In genomic region chr13:107367258-107367657, GRCh38 we compare ENCODE assay signal across 17 cellular contexts.
"Had no signal": no experiment of that assay in that cellular context is flagged by ENCODE, and none has a peak within 500 bp of the region (broad histone marks: within the 10 kb centered on the region; RNA-seq: fewer than 3 reads in every experiment).

No MANE protein-coding gene starts in this region.

- H3K27ac ChIP-seq: colonic mucosa, lower lobe of right lung, spleen, tibial artery, vagina had no signal

- H3K27me3 ChIP-seq: colonic mucosa, spleen, tibial artery, vagina had no signal

- H3K4me1 ChIP-seq: colonic mucosa, lower lobe of right lung, spleen, vagina had no signal

- H3K36me3 ChIP-seq: colonic mucosa, lower lobe of right lung, spleen, tibial artery, vagina had no signal

- DNase-seq: activated CD4-positive, alpha-beta T cell treated with anti-CD3 and anti-CD28 coated beads, Interleukin-2, amount 10 ng/mL, durations not matched to agents 24 days and 14 days; activated naive CD4-positive, alpha-beta T cell treated with anti-CD3 and anti-CD28 coated beads for 36 hours; activated T-cell treated with anti-CD3 and anti-CD28 coated beads for 4 hours; colonic mucosa; effector CD4-positive, alpha-beta T cell; hippocampal formation; left cardiac atrium; lower lobe of right lung; mucosa of descending colon; naive thymus-derived CD8-positive, alpha-beta T cell; spleen; stimulated activated CD4-positive, alpha-beta T cell treated with anti-CD3 and anti-CD28 coated beads, Interleukin-1b, Interleukin-23, amount 100 ng/mL, for 48 hours; tibial artery had no signal

- H3K9me3 ChIP-seq: colonic mucosa, lower lobe of right lung, mucosa of descending colon, spleen, tibial artery, vagina had no signal

- ATAC-seq: activated T-helper 17 cell treated with anti-CD3 and anti-CD28 coated beads, Interleukin-2, amount 50 U/mL, for 72 hours; left cardiac atrium; lower lobe of right lung; mucosa of descending colon; naive thymus-derived CD8-positive, alpha-beta T cell; sciatic nerve; stimulated activated memory B cell treated with anti-CD40 and anti-IgM and Interleukin-4, amounts not matched to agents 10 μg/mL and 1 μg/mL and 100 μg/mL, for 72 hours had no signal

- H3K4me3 ChIP-seq: colonic mucosa, lower lobe of right lung, mucosa of descending colon, spleen, tibial artery, vagina had no signal
